Comparison of ENCODE assay signal across 8 cellular contexts in genomic region chr20:44683263-44684046, GRCh38. TPM values are rescaled to one million over a fixed set of nuclear protein-coding genes. Genes with fewer than 3 reads are reported as not detected.
A peak's percentile ranks its signal among the peaks of the same experiment; 100 is the strongest.
DNase-seq lines count a peak whose midpoint lies in the region; ATAC-seq and TF ChIP-seq lines count a peak whose summit lies in the region.

No MANE protein-coding gene starts in this region.

- H3K9ac ChIP-seq in endodermal cell (ENCODE audit: extremely low read depth, low read length, poor library complexity, severe bottlenecking): no peak overlapping the region

- no peaks in the 10 kb centered on the region for H3K4me1 ChIP-seq in CD4-positive, CD25-positive, alpha-beta regulatory T cell (ENCODE audit: control insufficient read depth, insufficient read depth, low read length, poor library complexity, severe bottlenecking)
- H3K4me1 ChIP-seq in endodermal cell (ENCODE audit: control insufficient read depth, insufficient read depth, low read length) (peaks cover 8% of the 10 kb centered on the region), vagina (peaks cover 9% of the 10 kb centered on the region)

- intact Hi-C loops in vagina (cut with DNase I): loop anchor here (2.0 to 10.0 kb wide), 3 partner anchors 51 to 299 kb away; no protein-coding TSS in a partner anchor

- WGBS in endodermal cell (ENCODE audit: insufficient coverage in 1 of 2, insufficient read length in 1 of 2), 2 experiments: 52 to 54% methylated on average over 10 of the region's 10 CpGs

- H3K27me3 Mint-ChIP-seq in CD4-positive, CD25-positive, alpha-beta regulatory T cell: peaks cover 19% of the 10 kb centered on the region
- H3K27me3 Mint-ChIP-seq in activated CD4-positive, alpha-beta T cell treated with anti-CD3 and anti-CD28 coated beads, Interleukin-2, amount 10 ng/mL, durations not matched to agents 7 days and 5 days: no peaks in the 10 kb centered on the region
- H3K27me3 Mint-ChIP-seq in endodermal cell (ENCODE audit: insufficient read depth) (no peaks in the 10 kb centered on the region), neural crest cell (ENCODE audit: low read depth) (peaks cover 19% of the 10 kb centered on the region)

- no peak for TF ChIP-seq POLR2A in vagina (IDR thresholded peaks at IDR 0.05)

- peaks cover 2% of the 10 kb centered on the region for H3K27me3 ChIP-seq in CD4-positive, CD25-positive, alpha-beta regulatory T cell (ENCODE audit: control insufficient read depth, insufficient read depth, low read length)
- H3K27me3 ChIP-seq in endodermal cell (ENCODE audit: control insufficient read depth, insufficient read depth, low read length, poor library complexity, severe bottlenecking) (no peaks in the 10 kb centered on the region), vagina (no peaks in the 10 kb centered on the region)

- no peak overlapping the region for H3K27ac ChIP-seq in CD4-positive, CD25-positive, alpha-beta regulatory T cell (ENCODE audit: insufficient read depth, low read length, poor library complexity, severe bottlenecking)
- H3K27ac ChIP-seq in endodermal cell (ENCODE audit: low read depth, low read length) (no peak overlapping the region), vagina (no peak overlapping the region)

- peaks cover 4 to 13% (median 10%) of the 10 kb centered on the region in 4 donors for H3K4me1 Mint-ChIP-seq in CD4-positive, CD25-positive, alpha-beta regulatory T cell
- H3K4me1 Mint-ChIP-seq in activated CD4-positive, alpha-beta T cell treated with anti-CD3 and anti-CD28 coated beads, Interleukin-2, amount 10 ng/mL, durations not matched to agents 7 days and 5 days: peaks cover 14% of the 10 kb centered on the region
- H3K4me1 Mint-ChIP-seq in endodermal cell (peaks cover 9% of the 10 kb centered on the region), neural crest cell (peaks cover 9% of the 10 kb centered on the region)

- H3K9me3 ChIP-seq in CD4-positive, CD25-positive, alpha-beta regulatory T cell (ENCODE audit: control insufficient read depth in 2 of 2, low read length in 2 of 2): no peaks in the 10 kb centered on the region
- H3K9me3 ChIP-seq in endodermal cell (ENCODE audit: control insufficient read depth, low read length) (no peaks in the 10 kb centered on the region), vagina (no peaks in the 10 kb centered on the region)

- CTCF ChIA-PET in activated CD4-positive, alpha-beta T cell treated with anti-CD3 and anti-CD28 coated beads, Interleukin-2, amount 10 ng/mL, durations not matched to agents 7 days and 5 days (lab: Charles Lee): interaction anchor here (0.8 to 2.2 kb wide), 22 partner anchors 11 to 607 kb away, joined by 3 to 10 read pairs (median 4); no protein-coding TSS in a partner anchor

- peak in 1 of 2 donors; percentile 76 for ATAC-seq in CD4-positive, CD25-positive, alpha-beta regulatory T cell (ENCODE audit: low read depth in 2 of 2)
- ATAC-seq in GM21576 (IDR thresholded peaks at IDR 0.05; ENCODE audit: unreplicated experiment): peak; percentile 71
- ATAC-seq in GM21360 (IDR thresholded peaks at IDR 0.05; ENCODE audit: unreplicated experiment): no peak

- no peak overlapping the region for H3K27ac Mint-ChIP-seq in CD4-positive, CD25-positive, alpha-beta regulatory T cell
- H3K27ac Mint-ChIP-seq in activated CD4-positive, alpha-beta T cell treated with anti-CD3 and anti-CD28 coated beads, Interleukin-2, amount 10 ng/mL, durations not matched to agents 7 days and 5 days: no peak overlapping the region
- H3K27ac Mint-ChIP-seq in endodermal cell: no peak overlapping the region
- no peak overlapping the region for H3K27ac Mint-ChIP-seq in neural crest cell (ENCODE audit: unreplicated experiment)

- TF ChIP-seq CTCF in endodermal cell (conservative IDR thresholded peaks at IDR 0.05) (peak; percentile 82), neural crest cell (conservative IDR thresholded peaks at IDR 0.05) (peak; percentile 80), vagina (IDR thresholded peaks at IDR 0.05) (peak in 2 of 3 experiments; percentile 15 to 54)

- DNase-seq in CD4-positive, CD25-positive, alpha-beta regulatory T cell: peak in 2 of 3 donors; percentile 56 to 71
- DNase-seq in NCI-H2196 (lab: John Stamatoyannopoulos, UW; ENCODE audit: unreplicated experiment) (peak; percentile 85), endodermal cell (peak; percentile 93), neural crest cell (ENCODE audit: low read depth, low spot score) (peak; percentile 44), vagina (ENCODE audit: extremely low spot score in 2 of 2) (no peak)
- DNase-seq in activated CD4-positive, alpha-beta T cell treated with anti-CD3 and anti-CD28 coated beads, Interleukin-2, amount 10 ng/mL, durations not matched to agents 7 days and 5 days: peak; percentile 61

- H3K4me3 Mint-ChIP-seq in CD4-positive, CD25-positive, alpha-beta regulatory T cell: peak overlapping the region in 1 of 4 donors; percentile 23
- H3K4me3 Mint-ChIP-seq in activated CD4-positive, alpha-beta T cell treated with anti-CD3 and anti-CD28 coated beads, Interleukin-2, amount 10 ng/mL, durations not matched to agents 7 days and 5 days: no peak overlapping the region
- H3K4me3 Mint-ChIP-seq in endodermal cell: no peak overlapping the region
- no peak overlapping the region for H3K4me3 Mint-ChIP-seq in neural crest cell

- H3K9me3 Mint-ChIP-seq in CD4-positive, CD25-positive, alpha-beta regulatory T cell: no peaks in the 10 kb centered on the region
- no peaks in the 10 kb centered on the region for H3K9me3 Mint-ChIP-seq in activated CD4-positive, alpha-beta T cell treated with anti-CD3 and anti-CD28 coated beads, Interleukin-2, amount 10 ng/mL, durations not matched to agents 7 days and 5 days
- no peaks in the 10 kb centered on the region for H3K9me3 Mint-ChIP-seq in endodermal cell
- no peaks in the 10 kb centered on the region for H3K9me3 Mint-ChIP-seq in neural crest cell

- no peaks in the 10 kb centered on the region for H3K36me3 ChIP-seq in CD4-positive, CD25-positive, alpha-beta regulatory T cell (ENCODE audit: control insufficient read depth, insufficient read depth, low read length)
- H3K36me3 ChIP-seq in endodermal cell (ENCODE audit: control insufficient read depth, insufficient read depth, low read length) (no peaks in the 10 kb centered on the region), vagina (no peaks in the 10 kb centered on the region)

- no peak overlapping the region for H3K4me3 ChIP-seq in CD4-positive, CD25-positive, alpha-beta regulatory T cell (ENCODE audit: low read depth, low read length)
- H3K4me3 ChIP-seq in endodermal cell (ENCODE audit: low read length) (no peak overlapping the region), vagina (no peak overlapping the region)

- H3K36me3 Mint-ChIP-seq in CD4-positive, CD25-positive, alpha-beta regulatory T cell: no peaks in the 10 kb centered on the region
- no peaks in the 10 kb centered on the region for H3K36me3 Mint-ChIP-seq in activated CD4-positive, alpha-beta T cell treated with anti-CD3 and anti-CD28 coated beads, Interleukin-2, amount 10 ng/mL, durations not matched to agents 7 days and 5 days (ENCODE audit: low read depth)
- H3K36me3 Mint-ChIP-seq in endodermal cell (ENCODE audit: low read depth) (no peaks in the 10 kb centered on the region), neural crest cell (ENCODE audit: low read depth) (no peaks in the 10 kb centered on the region)

- POLR2A ChIA-PET in activated CD4-positive, alpha-beta T cell treated with anti-CD3 and anti-CD28 coated beads, Interleukin-2, amount 10 ng/mL, durations not matched to agents 7 days and 5 days (lab: Charles Lee): no interaction called here

RNA-seq across cellular contexts. Expression of gene CCN5, which starts 31.7 kb away (rescaled TPM):
- total RNA-seq in CD4-positive, CD25-positive, alpha-beta regulatory T cell: not detected
- polyA plus RNA-seq in CD4-positive, CD25-positive, alpha-beta regulatory T cell: not detected
- not detected for total RNA-seq in activated CD4-positive, alpha-beta T cell treated with anti-CD3 and anti-CD28 coated beads, Interleukin-2, amount 10 ng/mL, durations not matched to agents 7 days and 5 days
- not detected for total RNA-seq in endodermal cell
- not detected for polyA plus RNA-seq in endodermal cell (2013, experiment 1 of 2)
- polyA plus RNA-seq in endodermal cell (2013, experiment 2 of 2): not detected
- total RNA-seq in neural crest cell: not detected in 2 replicates
- 134 TPM for total RNA-seq in vagina

RNA-seq across cellular contexts. Expression of gene ADA, which starts 32.0 kb away (rescaled TPM):
- total RNA-seq in CD4-positive, CD25-positive, alpha-beta regulatory T cell: 39.6 TPM
- polyA plus RNA-seq in CD4-positive, CD25-positive, alpha-beta regulatory T cell: 10 to 100 TPM; 28.1 to 41.3 (median 37.4) TPM
- 100 to 1,000 TPM; 103 to 107 TPM for total RNA-seq in activated CD4-positive, alpha-beta T cell treated with anti-CD3 and anti-CD28 coated beads, Interleukin-2, amount 10 ng/mL, durations not matched to agents 7 days and 5 days
- total RNA-seq in endodermal cell (10 to 100 TPM; 12.8 to 15.9 TPM), neural crest cell (8.2 and 9.0 TPM in 2 replicates), vagina (25.3 TPM)
- polyA plus RNA-seq in endodermal cell (2013, experiment 1 of 2): 23.0 TPM
- polyA plus RNA-seq in endodermal cell (2013, experiment 2 of 2): 25.8 TPM

Comparison
In these comparisons a context has a peak if more than half of its experiments do, and no peak if none do; other contexts are left out.
1. DNase-seq: peak in CD4-positive, CD25-positive, alpha-beta regulatory T cell (2 of 3), NCI-H2196 (single experiment), activated CD4-positive, alpha-beta T cell treated with anti-CD3 and anti-CD28 coated beads, Interleukin-2, amount 10 ng/mL, durations not matched to agents 7 days and 5 days (single experiment), endodermal cell (single experiment) and neural crest cell (single experiment); none in vagina (0 of 2).
2. RNA of gene CCN5, which starts 31.7 kb away (total RNA-seq): 134 TPM in vagina (single experiment); not detected in CD4-positive, CD25-positive, alpha-beta regulatory T cell (single experiment), not detected in activated CD4-positive, alpha-beta T cell treated with anti-CD3 and anti-CD28 coated beads, Interleukin-2, amount 10 ng/mL, durations not matched to agents 7 days and 5 days, not detected in endodermal cell and not detected in neural crest cell; every median in the first group is over 100 times any median in the second.
3. Peak in every context shown above with its lines, with median percentiles within 50 percentile points of each other: CTCF ChIP-seq.